Comparison of ENCODE assay signal across 6 cellular contexts in the genomic region with DNA sequence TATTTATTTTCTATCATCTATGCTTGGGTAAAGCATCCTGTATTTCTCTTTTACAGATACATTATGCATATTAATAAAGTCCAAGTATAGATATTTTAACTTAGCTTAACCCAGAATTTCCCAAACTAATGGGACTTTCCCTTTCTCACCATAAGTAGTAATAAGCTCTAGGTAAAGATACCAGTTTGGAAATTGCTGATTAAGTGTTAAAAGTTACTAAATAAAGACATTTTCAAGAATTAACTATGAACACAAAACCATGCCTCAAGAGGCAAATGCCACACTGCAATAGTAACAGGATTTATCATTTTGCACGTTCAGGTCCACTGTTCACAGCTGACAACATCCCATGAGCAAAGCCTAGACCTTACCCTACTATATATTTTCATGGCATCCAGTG.
"Had no signal": no experiment of that assay in that cellular context is flagged by ENCODE, and none has a peak within 500 bp of the region (broad histone marks: within the 10 kb centered on the region; RNA-seq: fewer than 3 reads in every experiment).

No MANE protein-coding gene starts in this region.

- H3K36me3 Mint-ChIP-seq: IgD-negative memory B cell had no signal

- H3K27me3 Mint-ChIP-seq: IgD-negative memory B cell had no signal

- H3K9ac ChIP-seq: KMS-11 had no signal

- H3K27ac ChIP-seq: HL-60, KMS-11 had no signal

- H3K27ac Mint-ChIP-seq: IgD-negative memory B cell had no signal

- FAIRE-seq: HTR-8/SVneo had no signal

- H3K4me3 Mint-ChIP-seq: IgD-negative memory B cell had no signal

- H3K4me2 ChIP-seq: KMS-11 had no signal

- DNase-seq: IMR-90, KBM-7 had no signal
